In genomic region chr6:34391023-34391485, GRCh38 we compare ENCODE assay signal across 8 cellular contexts. TPM values are rescaled to one million over a fixed set of nuclear protein-coding genes. Genes with fewer than 3 reads are reported as not detected.
DNase-seq lines count a peak whose midpoint lies in the region; ATAC-seq and TF ChIP-seq lines count a peak whose summit lies in the region.

No MANE protein-coding gene starts in this region.

- no peaks in the 10 kb centered on the region for H3K36me3 Mint-ChIP-seq in chondrocyte (ENCODE audit: low read depth)

- TF ChIP-seq POLR2A in NB4 (IDR thresholded peaks at IDR 0.05; ENCODE audit: extremely low read depth, insufficient read length) (no peak), adrenal gland (IDR thresholded peaks at IDR 0.05) (peak; percentile 22 to 46)

- H3K9me3 ChIP-seq in adrenal gland (replicated peaks in 1 of 3) = no peaks in the 10 kb centered on the region

- no peaks in the 10 kb centered on the region for H3K36me3 ChIP-seq in adrenal gland (replicated peaks in 1 of 2)

- H3K4me1 ChIP-seq in adrenal gland (replicated peaks in 1 of 2) = peaks cover 8 to 50% of the 10 kb centered on the region in 2 donors

- peaks cover 23% of the 10 kb centered on the region for H3K4me1 Mint-ChIP-seq in chondrocyte (ENCODE audit: low read depth)

- no peaks in the 10 kb centered on the region for H3K27me3 ChIP-seq in adrenal gland

- no peaks in the 10 kb centered on the region for H3K27me3 Mint-ChIP-seq in chondrocyte (ENCODE audit: low read depth)

- no peak overlapping the region for H3K27ac Mint-ChIP-seq in chondrocyte (ENCODE audit: unreplicated experiment)

- peaks cover 2% of the 10 kb centered on the region for H3K9me3 Mint-ChIP-seq in chondrocyte (ENCODE audit: low read depth)

- intact Hi-C loops in adrenal gland (cut with DNase I) = no loop called here

- ATAC-seq in HG03095 (IDR thresholded peaks at IDR 0.05; ENCODE audit: unreplicated experiment) = no peak

- H3K4me3 Mint-ChIP-seq in chondrocyte (ENCODE audit: unreplicated experiment) = no peak overlapping the region

- H3K4me3 ChIP-seq in NB4 (ENCODE audit: low read depth, low read length) (peak overlapping the region; percentile 95), adrenal gland (peak overlapping the region in 2 of 4 donors; percentile 75 to 89), iPS-11a (ENCODE audit: low read depth, low read length) (peak overlapping the region; percentile 77)

- peak; percentile 87 for DNase-seq in EH (ENCODE audit: low read depth)
- DNase-seq in NB4 (ENCODE audit: low read depth) = peak; percentile 85
- peak in 6 of 7 donors; percentile 49 to 74 (median 58) for DNase-seq in adrenal gland
- peak; percentile 64 for DNase-seq in stromal cell of bone marrow (ENCODE audit: low read depth)
- no peak for DNase-seq in activated CD8-positive, alpha-beta memory T cell treated with anti-CD3 and anti-CD28 coated beads, Interleukin-2, amount 50 U/mL, for 4 hours
- no peak for DNase-seq in chondrocyte (ENCODE audit: low spot score)

- 1 to 5% (median 3%) methylated on average over 7 of the region's 7 CpGs for WGBS in adrenal gland, 4 donors

- peak overlapping the region; percentile 80 to 99 (median 98) for H3K27ac ChIP-seq in adrenal gland

- TF ChIP-seq CTCF in NB4 (IDR thresholded peaks at IDR 0.05; ENCODE audit: low read depth, low read length) (no peak), adrenal gland (IDR thresholded peaks at IDR 0.05) (no peak), chondrocyte (IDR thresholded peaks at IDR 0.05) (no peak)

RNA-seq across cellular contexts. Expression of gene NUDT3, which starts 1.4 kb away (rescaled TPM):
- total RNA-seq in adrenal gland = 10 to 100 TPM; 34.3 to 56.3 (median 45.6) TPM
- 10 to 100 TPM; 18.2 to 24.2 (median 22.9) TPM for polyA plus RNA-seq in adrenal gland
- 21.6 to 25.9 TPM (median 22.0 TPM) in 3 replicates for total RNA-seq in chondrocyte

RNA-seq across cellular contexts. Expression of gene RPS10, which starts 34.8 kb away (rescaled TPM):
- total RNA-seq in adrenal gland (1,000 to 10,000 TPM; 1,048 to 3,093 (median 1,795) TPM), chondrocyte (751 to 941 TPM (median 771 TPM) in 3 replicates)
- polyA plus RNA-seq in adrenal gland = 1,000 to 10,000 TPM in 2 of 3 donors, 100 to 1,000 TPM in 1; 937 to 2,565 (median 2,238) TPM

Comparison
In these comparisons a context has a peak if more than half of its experiments do, and no peak if none do; other contexts are left out.
1. DNase-seq: peak in EH (single experiment), NB4 (single experiment), adrenal gland (6 of 7) and stromal cell of bone marrow (single experiment); none in activated CD8-positive, alpha-beta memory T cell treated with anti-CD3 and anti-CD28 coated beads, Interleukin-2, amount 50 U/mL, for 4 hours (single experiment) and chondrocyte (single experiment).